In the genomic region with DNA sequence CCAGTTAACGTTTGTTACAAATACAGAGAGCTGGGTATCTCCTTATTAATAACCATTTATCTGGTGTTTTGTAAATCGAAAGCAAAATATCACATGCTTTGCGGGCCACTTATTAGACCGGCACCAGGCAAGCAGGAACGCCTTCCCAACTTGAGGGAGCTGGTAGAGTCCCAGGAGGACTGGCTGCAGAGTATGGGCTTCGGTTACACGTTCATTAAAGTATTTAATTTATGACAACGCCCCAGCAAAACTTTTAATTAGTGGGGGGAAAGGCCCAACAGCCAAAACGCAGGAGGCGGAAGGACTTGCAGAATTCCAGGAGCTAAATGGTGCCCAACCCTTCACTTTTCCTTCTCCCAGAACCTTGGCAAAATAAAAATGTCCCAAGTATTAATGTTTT, we compare ENCODE assay signal across 8 cellular contexts. TPM values are rescaled to one million over a fixed set of nuclear protein-coding genes. Genes with fewer than 3 reads are reported as not detected.
DNase-seq lines count a peak whose midpoint lies in the region; ATAC-seq and TF ChIP-seq lines count a peak whose summit lies in the region.

No MANE protein-coding gene starts in this region.

- H3K4me1 Mint-ChIP-seq in CD8-positive, alpha-beta T cell (ENCODE audit: low read depth) = peaks cover 73% of the 10 kb centered on the region
- H3K4me1 Mint-ChIP-seq in osteocyte (ENCODE audit: unreplicated experiment) = peaks cover 57% of the 10 kb centered on the region

- no peaks in the 10 kb centered on the region for H3K27me3 ChIP-seq in CD8-positive, alpha-beta T cell (ENCODE audit: insufficient read depth, low read length)

- H3K4me1 ChIP-seq in CD8-positive, alpha-beta T cell (ENCODE audit: insufficient read depth, low read length) = peaks cover 66% of the 10 kb centered on the region

- no peak for ATAC-seq in CD8-positive, alpha-beta T cell
- ATAC-seq in HG03045 (IDR thresholded peaks at IDR 0.05; ENCODE audit: unreplicated experiment) = no peak
- no peak for ATAC-seq in GM19397 (IDR thresholded peaks at IDR 0.05; ENCODE audit: unreplicated experiment)

- CTCF ChIA-PET in CD8-positive, alpha-beta T cell (lab: Charles Lee) = interaction anchor here (0.7 to 3.3 kb wide), 5 partner anchors 22 to 179 kb away, joined by 3 to 14 read pairs (median 3); no protein-coding TSS in a partner anchor

- POLR2A ChIA-PET in CD8-positive, alpha-beta T cell (lab: Charles Lee) = interaction anchor here (0.6 to 2.2 kb wide), 3 partner anchors 9 to 1424 kb away, joined by 3 to 7 read pairs (median 3); no protein-coding TSS in a partner anchor

- H3K9me3 ChIP-seq in CD8-positive, alpha-beta T cell (ENCODE audit: low read length) = no peaks in the 10 kb centered on the region

- peaks cover 60% of the 10 kb centered on the region for H3K36me3 Mint-ChIP-seq in CD8-positive, alpha-beta T cell
- H3K36me3 Mint-ChIP-seq in osteocyte (ENCODE audit: unreplicated experiment) = peaks cover 54% of the 10 kb centered on the region

- H3K36me3 ChIP-seq in CD8-positive, alpha-beta T cell (ENCODE audit: insufficient read depth, low read length) = no peaks in the 10 kb centered on the region

- no peak for DNase-seq in CD8-positive, alpha-beta T cell
- DNase-seq in NCI-H69 (lab: John Stamatoyannopoulos, UW) = peak; percentile 57
- no peak for DNase-seq in epithelial cell of esophagus (ENCODE audit: low read depth)
- no peak for DNase-seq in osteocyte (ENCODE audit: extremely low spot score, unreplicated experiment)
- DNase-seq in HUDEP-2 (lab: John Stamatoyannopoulos, UW; ENCODE audit: unreplicated experiment in 76 of 76) = no peak
- no peak for DNase-seq in NCI-H1417 treated with DMSO at 0.1 percent for 48 hours (lab: John Stamatoyannopoulos, UW)

- peaks cover 3% of the 10 kb centered on the region for H3K27me3 Mint-ChIP-seq in CD8-positive, alpha-beta T cell (ENCODE audit: low read depth)
- H3K27me3 Mint-ChIP-seq in osteocyte (ENCODE audit: unreplicated experiment) = no peaks in the 10 kb centered on the region

- H3K27ac ChIP-seq in CD8-positive, alpha-beta T cell (ENCODE audit: low read depth, low read length) = no peak overlapping the region

- intact Hi-C loops in CD8-positive, alpha-beta T cell (cut with DNase I, micrococcal nuclease) = loop anchor here (10.0 kb wide), 2 partner anchors 1338 to 1428 kb away; a partner anchor contains a TSS

- H3K9me3 Mint-ChIP-seq in CD8-positive, alpha-beta T cell = no peaks in the 10 kb centered on the region
- H3K9me3 Mint-ChIP-seq in osteocyte (ENCODE audit: unreplicated experiment) = no peaks in the 10 kb centered on the region

- no peak overlapping the region for H3K27ac Mint-ChIP-seq in CD8-positive, alpha-beta T cell
- peak overlapping the region; percentile 89 for H3K27ac Mint-ChIP-seq in osteocyte (ENCODE audit: unreplicated experiment)

- peak overlapping the region; percentile 98 for H3K4me3 Mint-ChIP-seq in CD8-positive, alpha-beta T cell
- peak overlapping the region; percentile 98 for H3K4me3 Mint-ChIP-seq in osteocyte (ENCODE audit: unreplicated experiment)

- no peak for TF ChIP-seq CTCF in CD8-positive, alpha-beta T cell (IDR thresholded peaks at IDR 0.05)
- TF ChIP-seq CTCF in epithelial cell of esophagus (IDR thresholded peaks at IDR 0.05; ENCODE audit: insufficient read depth, low read depth, low read length, missing control alignments) = no peak
- TF ChIP-seq CTCF in osteocyte (IDR thresholded peaks at IDR 0.05) = no peak

- no peak overlapping the region for H3K4me3 ChIP-seq in CD8-positive, alpha-beta T cell (ENCODE audit: low read depth, low read length)
- peak overlapping the region; percentile 81 for H3K4me3 ChIP-seq in epithelial cell of esophagus (ENCODE audit: low read length)

RNA-seq across cellular contexts. Expression of a gene that starts 3.7 kb away (rescaled TPM):
- total RNA-seq in CD8-positive, alpha-beta T cell = 100 to 1,000 TPM; 227 to 236 TPM
- total RNA-seq in osteocyte = 53.6 and 55.8 TPM in 2 replicates
